ENCODE assay signal across 10 cellular contexts in the genomic region with DNA sequence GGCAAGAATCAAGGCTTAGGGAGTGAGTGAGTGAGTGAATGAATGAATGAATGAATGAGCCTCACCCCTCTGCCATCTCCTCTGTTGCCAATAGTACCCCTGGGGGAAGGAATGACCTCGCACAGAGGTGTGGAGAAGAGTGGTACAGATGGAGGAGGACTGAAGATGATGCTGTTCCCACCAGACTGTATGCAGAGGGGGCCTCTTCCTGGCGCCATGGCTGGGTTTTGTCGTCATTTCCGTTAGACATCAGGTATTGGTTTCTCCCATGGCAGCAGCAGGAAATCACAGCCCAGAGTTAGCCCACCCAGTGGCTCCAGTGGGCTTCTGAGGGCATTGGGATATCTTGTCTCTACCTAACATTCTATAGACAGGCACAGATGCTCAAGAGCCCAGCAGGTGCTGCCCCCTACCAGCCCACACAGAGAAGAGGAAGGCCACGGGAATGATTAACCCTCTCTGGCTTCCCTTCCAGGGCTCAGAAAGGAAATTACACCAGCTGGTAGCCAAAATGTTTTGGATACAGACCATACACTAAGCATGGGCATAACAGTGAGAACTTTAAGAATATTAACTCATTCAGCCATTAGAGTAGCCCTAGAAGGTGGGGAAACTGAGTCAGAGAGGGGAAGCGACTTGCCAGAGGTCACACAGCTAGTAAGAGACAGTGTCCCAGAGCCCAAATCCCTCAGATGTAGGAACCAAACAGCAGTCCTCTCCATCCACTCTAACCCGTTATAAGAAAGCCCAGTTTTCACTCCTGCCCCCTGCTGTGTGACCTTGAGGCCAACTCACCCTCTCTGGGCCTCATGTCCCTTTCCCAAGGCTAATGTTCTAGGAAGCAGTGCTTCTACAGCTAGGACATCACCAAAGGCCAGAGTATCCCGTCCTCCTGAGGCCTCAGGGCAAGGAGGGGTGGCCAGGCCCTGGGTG.
DNase-seq lines count a peak whose midpoint lies in the region; TF ChIP-seq lines count a peak whose summit lies in the region.
"Had no signal": no experiment of that assay in that cellular context is flagged by ENCODE, and none has a peak within 500 bp of the region (broad histone marks: within the 10 kb centered on the region; RNA-seq: fewer than 3 reads in every experiment).

No MANE protein-coding gene starts in this region.

- no peak overlapping the region for H3K9ac ChIP-seq in iPS-20b (ENCODE audit: low read depth, low read length)

- H3K27me3 ChIP-seq in iPS-20b (ENCODE audit: insufficient read depth, low read length): peaks cover 76% of the 10 kb centered on the region

- no peaks in the 10 kb centered on the region for H3K9me3 ChIP-seq in iPS-20b (ENCODE audit: insufficient read depth, low read depth, low read length)
- H3K9me3 ChIP-seq: heart right ventricle had no signal

- 0 out of 2 replicates have a peak, but pooled peaks have one; percentile 4 for TF ChIP-seq CTCF in 22Rv1 (IDR thresholded peaks at IDR 0.05)
- peak; percentile 13 for TF ChIP-seq CTCF in GM12873 (IDR thresholded peaks at IDR 0.05; ENCODE audit: insufficient read depth, low read depth, low read length, missing control alignments)

- 0 out of 2 replicates have a peak, but pooled peaks cover 4% of the 10 kb centered on the region for H3K4me1 ChIP-seq in iPS-20b (ENCODE audit: insufficient read depth, low read length)

- DNase-seq in NCI-H748 (lab: John Stamatoyannopoulos, UW; ENCODE audit: unreplicated experiment) (no peak), NCI-H1436 (lab: John Stamatoyannopoulos, UW) (no peak), DMS114 treated with DMSO at 0.1 percent for 48 hours (lab: John Stamatoyannopoulos, UW; ENCODE audit: unreplicated experiment) (no peak), epidermal melanocyte (ENCODE audit: insufficient read length, low spot score) (no peak)
- DNase-seq: GDM1, heart right ventricle had no signal

- peak overlapping the region; percentile 58; the same call in 1 of the 2 replicates for H3K4me3 ChIP-seq in iPS-20b (ENCODE audit: low read length)

- no peaks in the 10 kb centered on the region for H3K36me3 ChIP-seq in iPS-20b (ENCODE audit: insufficient read depth, low read depth, low read length)
- H3K36me3 ChIP-seq: heart right ventricle had no signal

- H3K27ac ChIP-seq in 22Rv1 (no peak overlapping the region), angular gyrus (ENCODE audit: low read depth, low read length) (peak overlapping the region; percentile 51), iPS-20b (ENCODE audit: low read length) (no peak overlapping the region)
- H3K27ac ChIP-seq: heart right ventricle had no signal
